Comparison of ENCODE assay signal across 1 cellular context in genomic region chr11:95230054-95231034, GRCh38.
TF ChIP-seq lines count a peak whose summit lies in the region.

No MANE protein-coding gene starts in this region.

TF ChIP-seq in H1, 55 proteins besides CTCF, POLR2A, EP300 and RAD21:
- TF ChIP-seq SUZ12 (IDR thresholded peaks at IDR 0.05; ENCODE audit: low read length) (no peak), KDM4A (IDR thresholded peaks at IDR 0.05; ENCODE audit: low read depth, low read length, severe bottlenecking) (peak; percentile 29), MAFK (IDR thresholded peaks at IDR 0.05; ENCODE audit: low read depth, low read length) (no peak), RBBP5 (IDR thresholded peaks at IDR 0.05; ENCODE audit: borderline replicate concordance, low read depth, low read length) (peak; percentile 78; the same call in 1 of the 2 replicates), SIN3A (conservative IDR thresholded peaks at IDR 0.05 in 1 of 2, IDR thresholded peaks at IDR 0.05 in 1 of 2; ENCODE audit: low read depth in 1 of 2, low read length in 2 of 2) (0 out of 4 replicates have a peak, but pooled peaks of 1 of the 2 experiments have one; percentile 13), TAF1 (IDR thresholded peaks at IDR 0.05; ENCODE audit: low read depth, low read length) (peak; percentile 37; the same call in 1 of the 2 replicates), HDAC2 (IDR thresholded peaks at IDR 0.05; ENCODE audit: borderline replicate concordance in 1 of 2, low read depth in 2 of 2, low read length in 2 of 2) (peak in 1 of 2 experiments; percentile 89; a peak in 1 of 4 replicates), PHF8 (conservative IDR thresholded peaks at IDR 0.05; ENCODE audit: low read depth, low read length) (0 out of 2 replicates have a peak, but pooled peaks have one; percentile 18)
